Comparison of ENCODE assay signal across 31 cellular contexts in the genomic region with DNA sequence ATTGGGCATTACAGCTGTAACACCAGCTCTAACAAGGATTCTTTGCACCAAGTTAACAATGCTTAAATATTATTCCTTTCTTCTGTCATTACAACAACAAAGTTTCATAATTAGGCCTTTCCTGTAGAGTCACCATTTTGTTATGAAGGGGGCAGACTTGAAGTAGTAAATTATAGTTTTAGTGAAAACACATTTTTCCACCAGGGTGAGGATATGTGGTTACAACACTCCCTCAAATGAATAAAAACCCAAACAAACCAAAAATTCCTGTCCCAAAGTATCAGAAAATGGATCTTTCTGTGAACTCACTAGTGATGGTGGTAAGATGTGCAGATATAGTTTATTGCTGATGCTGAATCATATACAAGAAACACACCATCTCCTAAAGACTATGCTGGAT.
DNase-seq lines count a peak whose midpoint lies in the region; ATAC-seq and TF ChIP-seq lines count a peak whose summit lies in the region.
"Had no signal": no experiment of that assay in that cellular context is flagged by ENCODE, and none has a peak within 500 bp of the region (broad histone marks: within the 10 kb centered on the region; RNA-seq: fewer than 3 reads in every experiment).

No MANE protein-coding gene starts in this region.

- H3K4me1 ChIP-seq in A673 (ENCODE audit: insufficient read depth, low read length, poor library complexity, severe bottlenecking) (peaks cover 48% of the 10 kb centered on the region), adipocyte (ENCODE audit: control insufficient read depth, insufficient read depth, low read length) (peaks cover 21% of the 10 kb centered on the region), mesenchymal stem cell (ENCODE audit: control insufficient read depth, insufficient read depth, low read depth, low read length) (peaks cover 2% of the 10 kb centered on the region)
- H3K4me1 ChIP-seq: right lobe of liver had no signal

- H3K9ac ChIP-seq in adipocyte (ENCODE audit: low read length), result no peak overlapping the region
- H3K9ac ChIP-seq in mesenchymal stem cell (ENCODE audit: low read length), result peak overlapping the region; percentile 48

- no peak overlapping the region for H4K8ac ChIP-seq in mesenchymal stem cell (ENCODE audit: low read length)

- no peak overlapping the region for H4K91ac ChIP-seq in mesenchymal stem cell (ENCODE audit: low read length)

- BruUV-seq in A673 (replicated peaks; lab: Mats Ljungman, UMichigan), result no TSS peak

- H3K4ac ChIP-seq in mesenchymal stem cell (ENCODE audit: low read depth in 1 of 2, low read length in 2 of 2), result no peak overlapping the region

- H3K4me2 ChIP-seq in mesenchymal stem cell (ENCODE audit: low read length, poor library complexity, severe bottlenecking), result no peak overlapping the region

- no peak overlapping the region for H3K18ac ChIP-seq in mesenchymal stem cell (ENCODE audit: low read depth in 1 of 2, low read length in 2 of 2)

- no peak overlapping the region for H3K23ac ChIP-seq in mesenchymal stem cell (ENCODE audit: low read length in 2 of 2)

- no peak overlapping the region for H2BK12ac ChIP-seq in mesenchymal stem cell (ENCODE audit: low read length in 2 of 2)

- intact Hi-C loops in A673 (cut with micrococcal nuclease; ENCODE audit: unreplicated experiment), result no loop called here

- H3K27ac ChIP-seq in A673 (ENCODE audit: low read depth, low read length, poor library complexity, severe bottlenecking) (peak overlapping the region; percentile 72), mesenchymal stem cell (ENCODE audit: low read length, poor library complexity, severe bottlenecking) (no peak overlapping the region)
- H3K27ac ChIP-seq: C4-2B, epithelial cell of prostate, gastroesophageal sphincter, right lobe of liver, thoracic aorta, vagina, WERI-Rb-1 had no signal

- CTCF ChIA-PET in A673 (lab: Charles Lee), result interaction anchor here (1.7 kb wide), 1 partner anchor 10 kb away, joined by 4 read pairs; no protein-coding TSS in a partner anchor

- POLR2A ChIA-PET in A673 (lab: Charles Lee; ENCODE audit: low non-redundant PET), result interaction anchor here (1.0 kb wide), 1 partner anchor 363 kb away, joined by 3 read pairs; no protein-coding TSS in a partner anchor

- no peak overlapping the region for H3K14ac ChIP-seq in mesenchymal stem cell (ENCODE audit: low read length in 2 of 2)

- no peaks in the 10 kb centered on the region for H3K79me1 ChIP-seq in mesenchymal stem cell (replicated peaks; ENCODE audit: low read length, poor library complexity, severe bottlenecking)

- no peak overlapping the region for H2BK120ac ChIP-seq in mesenchymal stem cell (ENCODE audit: low read depth, low read length)

- no peak for TF ChIP-seq CTCF in A673 (conservative IDR thresholded peaks at IDR 0.05; ENCODE audit: low read depth, low read length)

- no peaks in the 10 kb centered on the region for H3K27me3 ChIP-seq in A673 (replicated peaks; ENCODE audit: insufficient read depth, low read depth, low read length, poor library complexity)
- no peaks in the 10 kb centered on the region for H3K27me3 ChIP-seq in adipocyte (replicated peaks; ENCODE audit: control insufficient read depth, insufficient read depth, low read length)
- no peaks in the 10 kb centered on the region for H3K27me3 ChIP-seq in mesenchymal stem cell (ENCODE audit: control insufficient read depth in 1 of 2, insufficient read depth in 1 of 2, low read length in 2 of 2)
- H3K27me3 ChIP-seq in H7 (ENCODE audit: control insufficient read depth, insufficient read depth, low read length), result peaks cover 4% of the 10 kb centered on the region; the same call in 1 of the 2 replicates
- H3K27me3 ChIP-seq: breast epithelium, gastroesophageal sphincter, right lobe of liver, vagina had no signal

- H3K9me3 ChIP-seq in A673 (ENCODE audit: low read depth, low read length, poor library complexity, severe bottlenecking), result no peaks in the 10 kb centered on the region
- no peaks in the 10 kb centered on the region for H3K9me3 ChIP-seq in adipocyte (ENCODE audit: control insufficient read depth, low read length)
- H3K9me3 ChIP-seq in mesenchymal stem cell (ENCODE audit: control insufficient read depth, low read length), result no peaks in the 10 kb centered on the region
- H3K9me3 ChIP-seq: breast epithelium, gastroesophageal sphincter, right lobe of liver, thoracic aorta, vagina had no signal

- no peak overlapping the region for H2BK5ac ChIP-seq in mesenchymal stem cell (ENCODE audit: low read depth, low read length, poor library complexity, severe bottlenecking)

- ATAC-seq in left lobe of liver, result no peak
- ATAC-seq: gastroesophageal sphincter; left colon; right lobe of liver; stimulated activated naive B cell treated with anti-CD40 and anti-IgM and Interleukin-4, amounts not matched to agents 10 μg/mL and 1 μg/mL and 100 μg/mL, for 72 hours had no signal

- H2BK15ac ChIP-seq in mesenchymal stem cell (ENCODE audit: low read depth, poor library complexity, severe bottlenecking), result no peak overlapping the region

- H2AFZ ChIP-seq in mesenchymal stem cell (ENCODE audit: low read depth, low read length), result no peak overlapping the region

- H2AK5ac ChIP-seq in mesenchymal stem cell (ENCODE audit: low read length, severe bottlenecking), result no peak overlapping the region

- DNase-seq in A673 (ENCODE audit: low spot score) (peak; percentile 77), GM03348 (ENCODE audit: low spot score) (peak; percentile 82), adipocyte (ENCODE audit: low read depth) (peak; percentile 66), mesenchymal stem cell (no peak), H7 (no peak), left lobe of liver (ENCODE audit: low spot score) (no peak), NCI-H1105 (lab: John Stamatoyannopoulos, UW) (no peak), NCI-H1048 (lab: John Stamatoyannopoulos, UW) (no peak)
- DNase-seq: activated CD4-positive, alpha-beta T cell treated with anti-CD3 and anti-CD28 coated beads for 48 hours; activated gamma-delta T cell treated with Interleukin-2 at 50 U/mL for 16 hours; activated T-cell treated with anti-CD3 and anti-CD28 coated beads, Interleukin-2, amount 50 U/mL, for 24 hours; Calu3; DND-41; GOT3; hippocampal formation; left colon; NCI-H2029 treated with DMSO at 0.1 percent for 48 hours; NCI-H2227 treated with DMSO at 0.1 percent for 48 hours; NCI-H526 treated with DMSO at 0.1 percent for 48 hours; right lobe of liver; Right ventricle myocardium superior; stimulated activated naive B cell treated with anti-CD40 and anti-IgM and Interleukin-4, amounts not matched to agents 10 μg/mL and 1 μg/mL and 100 μg/mL, for 72 hours; SW 1271; T-helper 9 cell; WERI-Rb-1 had no signal

- H3K36me3 ChIP-seq in A673 (ENCODE audit: insufficient read depth, low read length, poor library complexity, severe bottlenecking), result no peaks in the 10 kb centered on the region
- H3K36me3 ChIP-seq in adipocyte (ENCODE audit: control insufficient read depth, insufficient read depth, low read length, severe bottlenecking), result no peaks in the 10 kb centered on the region
- no peaks in the 10 kb centered on the region for H3K36me3 ChIP-seq in mesenchymal stem cell (ENCODE audit: control insufficient read depth in 1 of 2, insufficient read depth in 2 of 2, low read depth in 1 of 2, low read length in 2 of 2)
- H3K36me3 ChIP-seq in H7 (replicated peaks; ENCODE audit: control insufficient read depth, insufficient read depth, low read length), result no peaks in the 10 kb centered on the region
- H3K36me3 ChIP-seq: breast epithelium, gastroesophageal sphincter, right lobe of liver, thoracic aorta, vagina, WERI-Rb-1 had no signal

- no peak overlapping the region for H3K4me3 ChIP-seq in A673 (ENCODE audit: low read depth, low read length, poor library complexity, severe bottlenecking)
- no peak overlapping the region for H3K4me3 ChIP-seq in adipocyte (ENCODE audit: low read length)
- no peak overlapping the region for H3K4me3 ChIP-seq in mesenchymal stem cell (ENCODE audit: insufficient read depth in 1 of 2, low read depth in 1 of 2, low read length in 2 of 2)
- H3K4me3 ChIP-seq in H7 (ENCODE audit: insufficient read depth, low read depth, low read length), result no peak overlapping the region
- H3K4me3 ChIP-seq: breast epithelium, gastroesophageal sphincter, right lobe of liver, thoracic aorta, vagina had no signal

Comparison
In these comparisons a context has a peak if more than half of its experiments do, and no peak if none do; other contexts are left out.
1. DNase-seq: peak in A673 (single experiment), GM03348 (single experiment) and adipocyte (single experiment); none in mesenchymal stem cell (single experiment), H7 (single experiment), left lobe of liver (single experiment), NCI-H1105 (single experiment) and NCI-H1048 (single experiment).